ENCODE assay signal across 8 cellular contexts in genomic region chr3:122415762-122416654, GRCh38. TPM values are rescaled to one million over a fixed set of nuclear protein-coding genes. Genes with fewer than 3 reads are reported as not detected.
A peak's percentile ranks its signal among the peaks of the same experiment; 100 is the strongest.
DNase-seq lines count a peak whose midpoint lies in the region; ATAC-seq and TF ChIP-seq lines count a peak whose summit lies in the region.

Gene WDR5B, minus strand, starts transcription at chr3:122416062. Its CDS starts 534 bp downstream, at chr3:122415528.

- DNase-seq in GM12865 (ENCODE audit: low read depth) (peak; percentile 99), left cardiac atrium (peak; percentile 97), putamen (ENCODE audit: low spot score) (peak; percentile 97), NCI-H748 treated with DMSO at 0.1 percent for 48 hours (lab: John Stamatoyannopoulos, UW) (no peak), NCI-H2227 treated with DMSO at 0.1 percent for 48 hours (lab: John Stamatoyannopoulos, UW) (no peak)
- DNase-seq in activated naive CD8-positive, alpha-beta T cell treated with anti-CD3 and anti-CD28 coated beads, Interleukin-2, amount 50 U/mL, for 16 hours (ENCODE audit: low read depth, low spot score), result peak; percentile 94

- intact Hi-C loops in left cardiac atrium (cut with DNase I), result no loop called here

- H3K4me3 ChIP-seq in GM12865 (ENCODE audit: low read depth, low read length), result peak within 1 kb of the TSS; percentile 75

- ATAC-seq in HG02623 (IDR thresholded peaks at IDR 0.05; ENCODE audit: unreplicated experiment), result peak; percentile 80
- ATAC-seq in left cardiac atrium, result peak; percentile 96 to 97

- no peak for TF ChIP-seq CTCF in GM12865 (IDR thresholded peaks at IDR 0.05; ENCODE audit: insufficient read depth, low read depth, low read length, missing control alignments)

TF ChIP-seq in PFSK-1, 5 proteins besides CTCF, POLR2A, EP300 and RAD21:
- TF ChIP-seq FOXP2 (optimal IDR thresholded peaks at IDR 0.05; ENCODE audit: borderline replicate concordance, extremely low read depth, extremely low read length, insufficient read depth) (no peak), REST (IDR thresholded peaks at IDR 0.05; ENCODE audit: insufficient read depth in 1 of 2, low read depth in 2 of 2, low read length in 2 of 2) (no peak), TAF1 (IDR thresholded peaks at IDR 0.05; ENCODE audit: borderline replicate concordance, insufficient read depth, low read length) (peak; percentile 53; the same call in 1 of the 2 replicates), SIN3A (IDR thresholded peaks at IDR 0.05; ENCODE audit: borderline replicate concordance, insufficient read depth, low read length) (peak; percentile 93; the same call in 1 of the 2 replicates), POLR2AphosphoS5 (IDR thresholded peaks at IDR 0.05; ENCODE audit: low read depth, low read length) (peak; percentile 97)

RNA-seq across cellular contexts. Expression of gene WDR5B, which starts in this region (rescaled TPM):
- 1.1 TPM for polyA plus RNA-seq in PFSK-1 (2012; ENCODE audit: insufficient read length, low read depth)
- 1 to 10 TPM; 3.2 to 3.5 TPM for total RNA-seq in left cardiac atrium

Comparison
In these comparisons a context has a peak if more than half of its experiments do, and no peak if none do; other contexts are left out.
1. DNase-seq: peak in GM12865 (single experiment), activated naive CD8-positive, alpha-beta T cell treated with anti-CD3 and anti-CD28 coated beads, Interleukin-2, amount 50 U/mL, for 16 hours (single experiment), left cardiac atrium (single experiment) and putamen (single experiment); none in NCI-H748 treated with DMSO at 0.1 percent for 48 hours (single experiment) and NCI-H2227 treated with DMSO at 0.1 percent for 48 hours (single experiment).